In the genomic region with DNA sequence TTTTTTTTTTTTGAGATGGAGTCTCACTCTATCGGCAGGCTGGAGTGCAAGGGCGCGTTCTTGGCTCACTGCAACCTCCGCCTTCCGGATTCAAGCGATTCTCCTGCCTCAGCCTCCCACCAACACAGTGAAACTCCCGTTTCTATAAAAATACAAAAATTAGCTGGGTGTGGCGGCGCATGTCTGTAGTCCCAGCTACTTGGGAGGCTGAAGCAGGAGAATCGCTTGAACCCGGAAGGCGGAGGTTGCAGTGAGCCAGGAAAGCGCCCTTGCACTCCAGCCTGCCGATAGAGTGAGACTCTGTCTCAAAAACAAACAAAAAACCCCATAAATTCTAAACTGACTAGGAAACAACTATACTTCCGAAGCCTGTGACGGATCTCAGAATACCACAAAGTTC, we compare ENCODE assay signal across 8 cellular contexts. TPM values are rescaled to one million over a fixed set of nuclear protein-coding genes. Genes with fewer than 3 reads are reported as not detected.
A peak's percentile ranks its signal among the peaks of the same experiment; 100 is the strongest.
DNase-seq lines count a peak whose midpoint lies in the region; ATAC-seq and TF ChIP-seq lines count a peak whose summit lies in the region.
"Not testable (repeated sequence)": the region's sequence is repeated elsewhere in the genome, so short reads cannot be mapped to it uniquely, and the experiment has no call there.

No MANE protein-coding gene starts in this region.

- H3K36me3 Mint-ChIP-seq in CD4-positive, alpha-beta T cell (ENCODE audit: low read depth), result peaks cover 22% of the 10 kb centered on the region
- H3K36me3 Mint-ChIP-seq in IgD-negative memory B cell; activated CD4-positive, alpha-beta T cell treated with anti-CD3 and anti-CD28 coated beads for 36 hours (ENCODE audit: low read depth); MCF 10A (ENCODE audit: insufficient read depth, unreplicated experiment); natural killer cell treated with Interleukin-12 subunit alpha and Interleukin-12 subunit beta and Interleukin-15 and Interleukin-18, amount 100 ng/mL, for 72 hours: not testable (repeated sequence)
- H3K36me3 Mint-ChIP-seq in activated T-helper 2 cell treated with anti-CD3 and anti-CD28 coated beads, Interferon-gamma antibody, Interleukin-2, Interleukin-4, amounts not matched to agents 10 μg/mL and 5 μg/mL and 100 μg/mL, durations not matched to agents 14 hours and 24 hours and 36 hours (ENCODE audit: low read depth), result peaks cover 11% of the 10 kb centered on the region
- peaks cover 6 to 15% of the 10 kb centered on the region in 2 donors for H3K36me3 Mint-ChIP-seq in stimulated activated naive B cell treated with anti-CD40 and anti-IgM and Interleukin-4, amounts not matched to agents 10 μg/mL and 1 μg/mL and 100 μg/mL, for 72 hours

- DNase-seq in CD4-positive, alpha-beta T cell; activated CD4-positive, alpha-beta T cell treated with anti-CD3 and anti-CD28 coated beads for 36 hours; activated T-helper 2 cell treated with anti-CD3 and anti-CD28 coated beads, Interferon-gamma antibody, Interleukin-2, Interleukin-4, amounts not matched to agents 10 μg/mL and 5 μg/mL and 100 μg/mL, durations not matched to agents 14 hours and 24 hours and 36 hours (ENCODE audit: low spot score); MCF 10A (ENCODE audit: unreplicated experiment); natural killer cell treated with Interleukin-12 subunit alpha and Interleukin-12 subunit beta and Interleukin-15 and Interleukin-18, amount 100 ng/mL, for 72 hours (ENCODE audit: low spot score); stimulated activated naive B cell treated with anti-CD40 and anti-IgM and Interleukin-4, amounts not matched to agents 10 μg/mL and 1 μg/mL and 100 μg/mL, for 72 hours: not testable (repeated sequence)
- DNase-seq in OCI-LY7 (ENCODE audit: low spot score), result peak; percentile 64

- not testable (repeated sequence) for ATAC-seq in CD4-positive, alpha-beta T cell (ENCODE audit: poor library complexity); activated CD4-positive, alpha-beta T cell treated with anti-CD3 and anti-CD28 coated beads for 36 hours; natural killer cell treated with Interleukin-12 subunit alpha and Interleukin-12 subunit beta and Interleukin-15 and Interleukin-18, amount 100 ng/mL, for 72 hours; stimulated activated naive B cell treated with anti-CD40 and anti-IgM and Interleukin-4, amounts not matched to agents 10 μg/mL and 1 μg/mL and 100 μg/mL, for 72 hours (replicated peaks)

- not testable (repeated sequence) for H2AFZ ChIP-seq in OCI-LY7 (ENCODE audit: low read length)

- intact Hi-C loops in CD4-positive, alpha-beta T cell (cut with DNase I, micrococcal nuclease), result loop anchor here (5.0 to 10.0 kb wide), 6 partner anchors 103 to 1667 kb away; a partner anchor contains a TSS
- intact Hi-C loops in OCI-LY7 (cut with micrococcal nuclease; ENCODE audit: unreplicated experiment), result loop anchor here (2.0 to 5.0 kb wide), 4 partner anchors 17 to 490 kb away; a partner anchor contains a TSS
- intact Hi-C loops in activated CD4-positive, alpha-beta T cell treated with anti-CD3 and anti-CD28 coated beads for 36 hours (cut with DNase I, micrococcal nuclease), result loop anchor here (2.0 to 5.0 kb wide), 4 partner anchors 105 to 1225 kb away; a partner anchor contains a TSS
- intact Hi-C loops in activated T-helper 2 cell treated with anti-CD3 and anti-CD28 coated beads, Interferon-gamma antibody, Interleukin-2, Interleukin-4, amounts not matched to agents 10 μg/mL and 5 μg/mL and 100 μg/mL, durations not matched to agents 14 hours and 24 hours and 36 hours (cut with micrococcal nuclease), result loop anchor here (2.0 to 5.0 kb wide), 2 partner anchors 115 to 831 kb away; a partner anchor contains a TSS
- intact Hi-C loops in MCF 10A (cut with micrococcal nuclease), result not testable (repeated sequence)

- not testable (repeated sequence) for H3K9me3 ChIP-seq in CD4-positive, alpha-beta T cell (ENCODE audit: control insufficient read depth, low read length)
- peaks cover 15% of the 10 kb centered on the region; the same call in 1 of the 2 replicates for H3K9me3 ChIP-seq in OCI-LY7 (ENCODE audit: low read length)

- H3K27me3 Mint-ChIP-seq in CD4-positive, alpha-beta T cell; IgD-negative memory B cell; activated CD4-positive, alpha-beta T cell treated with anti-CD3 and anti-CD28 coated beads for 36 hours; activated T-helper 2 cell treated with anti-CD3 and anti-CD28 coated beads, Interferon-gamma antibody, Interleukin-2, Interleukin-4, amounts not matched to agents 10 μg/mL and 5 μg/mL and 100 μg/mL, durations not matched to agents 14 hours and 24 hours and 36 hours (ENCODE audit: low read depth); MCF 10A (ENCODE audit: insufficient read depth, unreplicated experiment); natural killer cell treated with Interleukin-12 subunit alpha and Interleukin-12 subunit beta and Interleukin-15 and Interleukin-18, amount 100 ng/mL, for 72 hours; stimulated activated naive B cell treated with anti-CD40 and anti-IgM and Interleukin-4, amounts not matched to agents 10 μg/mL and 1 μg/mL and 100 μg/mL, for 72 hours: not testable (repeated sequence)

- H3K9me2 ChIP-seq in OCI-LY7 (ENCODE audit: insufficient read depth, low read length), result not testable (repeated sequence)

- peaks cover 98% of the 10 kb centered on the region for H3K79me2 ChIP-seq in OCI-LY7 (ENCODE audit: insufficient read depth, low read depth, low read length)

- H3K4me3 Mint-ChIP-seq in CD4-positive, alpha-beta T cell, result peak overlapping the region; percentile 56
- peak overlapping the region; percentile 94 to 99 (median 97) for H3K4me3 Mint-ChIP-seq in IgD-negative memory B cell
- H3K4me3 Mint-ChIP-seq in activated CD4-positive, alpha-beta T cell treated with anti-CD3 and anti-CD28 coated beads for 36 hours, result peak overlapping the region; percentile 97
- peak overlapping the region; percentile 91 for H3K4me3 Mint-ChIP-seq in activated T-helper 2 cell treated with anti-CD3 and anti-CD28 coated beads, Interferon-gamma antibody, Interleukin-2, Interleukin-4, amounts not matched to agents 10 μg/mL and 5 μg/mL and 100 μg/mL, durations not matched to agents 14 hours and 24 hours and 36 hours (ENCODE audit: low read depth)
- H3K4me3 Mint-ChIP-seq in MCF 10A (ENCODE audit: unreplicated experiment), result not testable (repeated sequence)
- peak overlapping the region; percentile 99 for H3K4me3 Mint-ChIP-seq in natural killer cell treated with Interleukin-12 subunit alpha and Interleukin-12 subunit beta and Interleukin-15 and Interleukin-18, amount 100 ng/mL, for 72 hours
- H3K4me3 Mint-ChIP-seq in stimulated activated naive B cell treated with anti-CD40 and anti-IgM and Interleukin-4, amounts not matched to agents 10 μg/mL and 1 μg/mL and 100 μg/mL, for 72 hours, result peak overlapping the region; percentile 10 to 94

- not testable (repeated sequence) for BruUV-seq in OCI-LY7 (replicated peaks; lab: Mats Ljungman, UMichigan); MCF 10A (replicated peaks; lab: Mats Ljungman, UMichigan)

- not testable (repeated sequence) for H3K27ac ChIP-seq in CD4-positive, alpha-beta T cell (ENCODE audit: low read depth, low read length)
- peak overlapping the region; percentile 98 for H3K27ac ChIP-seq in OCI-LY7 (ENCODE audit: low read depth, low read length, poor library complexity, severe bottlenecking)

- not testable (repeated sequence) for H4K20me1 ChIP-seq in OCI-LY7 (ENCODE audit: insufficient read depth, low read length)

- H3K4me2 ChIP-seq in OCI-LY7 (ENCODE audit: low read length), result peak overlapping the region; percentile 91

- TF ChIP-seq CTCF in CD4-positive, alpha-beta T cell (IDR thresholded peaks at IDR 0.05); OCI-LY7 (conservative IDR thresholded peaks at IDR 0.05; ENCODE audit: low read length); MCF 10A (IDR thresholded peaks at IDR 0.05; ENCODE audit: unreplicated experiment): not testable (repeated sequence)

- H3K27ac Mint-ChIP-seq in CD4-positive, alpha-beta T cell; activated CD4-positive, alpha-beta T cell treated with anti-CD3 and anti-CD28 coated beads for 36 hours; natural killer cell treated with Interleukin-12 subunit alpha and Interleukin-12 subunit beta and Interleukin-15 and Interleukin-18, amount 100 ng/mL, for 72 hours: not testable (repeated sequence)
- H3K27ac Mint-ChIP-seq in IgD-negative memory B cell (peak overlapping the region; percentile 98 to 99 (median 99)), MCF 10A (ENCODE audit: low read depth, unreplicated experiment) (peak overlapping the region; percentile 9)
- H3K27ac Mint-ChIP-seq in activated T-helper 2 cell treated with anti-CD3 and anti-CD28 coated beads, Interferon-gamma antibody, Interleukin-2, Interleukin-4, amounts not matched to agents 10 μg/mL and 5 μg/mL and 100 μg/mL, durations not matched to agents 14 hours and 24 hours and 36 hours, result peak overlapping the region; percentile 59
- H3K27ac Mint-ChIP-seq in stimulated activated naive B cell treated with anti-CD40 and anti-IgM and Interleukin-4, amounts not matched to agents 10 μg/mL and 1 μg/mL and 100 μg/mL, for 72 hours, result peak overlapping the region; percentile 99

- H3K4me1 ChIP-seq in OCI-LY7 (ENCODE audit: insufficient read depth, low read length, poor library complexity, severe bottlenecking), result peaks cover 39% of the 10 kb centered on the region

- peaks cover 33% of the 10 kb centered on the region for H3K4me1 Mint-ChIP-seq in CD4-positive, alpha-beta T cell (ENCODE audit: low read depth)
- H3K4me1 Mint-ChIP-seq in IgD-negative memory B cell, result peaks cover 17 to 41% (median 33%) of the 10 kb centered on the region in 3 donors
- peaks cover 27% of the 10 kb centered on the region for H3K4me1 Mint-ChIP-seq in activated CD4-positive, alpha-beta T cell treated with anti-CD3 and anti-CD28 coated beads for 36 hours
- peaks cover 36% of the 10 kb centered on the region for H3K4me1 Mint-ChIP-seq in activated T-helper 2 cell treated with anti-CD3 and anti-CD28 coated beads, Interferon-gamma antibody, Interleukin-2, Interleukin-4, amounts not matched to agents 10 μg/mL and 5 μg/mL and 100 μg/mL, durations not matched to agents 14 hours and 24 hours and 36 hours (ENCODE audit: low read depth)
- H3K4me1 Mint-ChIP-seq in MCF 10A (ENCODE audit: insufficient read depth, unreplicated experiment), result peaks cover 20% of the 10 kb centered on the region
- peaks cover 12 to 19% of the 10 kb centered on the region in 2 donors for H3K4me1 Mint-ChIP-seq in natural killer cell treated with Interleukin-12 subunit alpha and Interleukin-12 subunit beta and Interleukin-15 and Interleukin-18, amount 100 ng/mL, for 72 hours (ENCODE audit: low read depth in 2 of 2)
- peaks cover 29 to 50% of the 10 kb centered on the region in 2 donors for H3K4me1 Mint-ChIP-seq in stimulated activated naive B cell treated with anti-CD40 and anti-IgM and Interleukin-4, amounts not matched to agents 10 μg/mL and 1 μg/mL and 100 μg/mL, for 72 hours

- H3K9me3 Mint-ChIP-seq in CD4-positive, alpha-beta T cell; IgD-negative memory B cell; activated CD4-positive, alpha-beta T cell treated with anti-CD3 and anti-CD28 coated beads for 36 hours (ENCODE audit: low read depth); activated T-helper 2 cell treated with anti-CD3 and anti-CD28 coated beads, Interferon-gamma antibody, Interleukin-2, Interleukin-4, amounts not matched to agents 10 μg/mL and 5 μg/mL and 100 μg/mL, durations not matched to agents 14 hours and 24 hours and 36 hours; MCF 10A (ENCODE audit: unreplicated experiment); natural killer cell treated with Interleukin-12 subunit alpha and Interleukin-12 subunit beta and Interleukin-15 and Interleukin-18, amount 100 ng/mL, for 72 hours; stimulated activated naive B cell treated with anti-CD40 and anti-IgM and Interleukin-4, amounts not matched to agents 10 μg/mL and 1 μg/mL and 100 μg/mL, for 72 hours: not testable (repeated sequence)

- POLR2A ChIA-PET in CD4-positive, alpha-beta T cell (lab: Charles Lee); activated CD4-positive, alpha-beta T cell treated with anti-CD3 and anti-CD28 coated beads for 36 hours (lab: Charles Lee): not testable (repeated sequence)
- POLR2A ChIA-PET in OCI-LY7 (lab: Charles Lee), result interaction anchor here (0.7 to 18.3 kb wide), 18 partner anchors 8 to 116 kb away, joined by 3 to 295 read pairs (median 5); no protein-coding TSS in a partner anchor
- POLR2A ChIA-PET in MCF 10A (lab: Yijun Ruan, JAX), result interaction anchor here (0.7 kb wide), 1 partner anchor 311 kb away, joined by 5 read pairs; no protein-coding TSS in a partner anchor

- H3K4me3 ChIP-seq in OCI-LY7 (ENCODE audit: low read depth, low read length, poor library complexity, severe bottlenecking), result peak overlapping the region; percentile 83

- peaks cover 27% of the 10 kb centered on the region for H3K36me3 ChIP-seq in OCI-LY7 (ENCODE audit: insufficient read depth, low read length)

- CTCF ChIA-PET in CD4-positive, alpha-beta T cell (lab: Charles Lee); OCI-LY7 (lab: Charles Lee; ENCODE audit: unreplicated experiment): not testable (repeated sequence)
- CTCF ChIA-PET in activated CD4-positive, alpha-beta T cell treated with anti-CD3 and anti-CD28 coated beads for 36 hours (lab: Charles Lee), result interaction anchor here (1.0 to 2.4 kb wide), 3 partner anchors 18 to 61 kb away, joined by 3 to 7 read pairs (median 3); no protein-coding TSS in a partner anchor
- CTCF ChIA-PET in MCF 10A (lab: Yijun Ruan, JAX), result interaction anchor here (0.6 to 1.9 kb wide), 4 partner anchors 10 to 174 kb away, joined by 3 to 5 read pairs (median 3); no protein-coding TSS in a partner anchor

- not testable (repeated sequence) for H3K27me3 ChIP-seq in CD4-positive, alpha-beta T cell (ENCODE audit: control insufficient read depth, insufficient read depth, low read length)

RNA-seq across cellular contexts. Expression of a gene that starts 1.5 kb away (rescaled TPM):
- 1 to 10 TPM; 2.4 to 2.5 TPM for total RNA-seq in CD4-positive, alpha-beta T cell
- 14.2 TPM for polyA plus RNA-seq in IgD-negative memory B cell
- 25.2 TPM in 2 replicates for total RNA-seq in OCI-LY7 (2014; rRNA removed; shearing (Covaris generic))
- total RNA-seq in OCI-LY7 (2022) (51.4 and 58.1 TPM in 2 replicates), MCF 10A (2022) (6.2 and 6.5 TPM in 2 replicates)
- total RNA-seq in activated CD4-positive, alpha-beta T cell treated with anti-CD3 and anti-CD28 coated beads for 36 hours, result 1 to 10 TPM; 4.8 to 9.3 TPM
- total RNA-seq in activated T-helper 2 cell treated with anti-CD3 and anti-CD28 coated beads, Interferon-gamma antibody, Interleukin-2, Interleukin-4, amounts not matched to agents 10 μg/mL and 5 μg/mL and 100 μg/mL, durations not matched to agents 14 hours and 24 hours and 36 hours, result 6.4 and 7.9 TPM in 2 replicates
- 1 to 10 TPM; 5.5 to 7.0 TPM for total RNA-seq in natural killer cell treated with Interleukin-12 subunit alpha and Interleukin-12 subunit beta and Interleukin-15 and Interleukin-18, amount 100 ng/mL, for 72 hours

RNA-seq across cellular contexts. Expression of a gene that starts 1.6 kb away (rescaled TPM):
- 1 to 10 TPM; 7.3 to 9.3 TPM for total RNA-seq in CD4-positive, alpha-beta T cell
- polyA plus RNA-seq in IgD-negative memory B cell, result 78.5 TPM
- 63.9 and 65.7 TPM in 2 replicates for total RNA-seq in OCI-LY7 (2014; rRNA removed; shearing (Covaris generic))
- total RNA-seq in OCI-LY7 (2022), result 71.8 and 77.9 TPM in 2 replicates
- 10 to 100 TPM; 15.8 to 17.9 TPM for total RNA-seq in activated CD4-positive, alpha-beta T cell treated with anti-CD3 and anti-CD28 coated beads for 36 hours
- 18.9 and 21.8 TPM in 2 replicates for total RNA-seq in activated T-helper 2 cell treated with anti-CD3 and anti-CD28 coated beads, Interferon-gamma antibody, Interleukin-2, Interleukin-4, amounts not matched to agents 10 μg/mL and 5 μg/mL and 100 μg/mL, durations not matched to agents 14 hours and 24 hours and 36 hours
- total RNA-seq in MCF 10A (2022), result 14.0 and 16.4 TPM in 2 replicates
- total RNA-seq in natural killer cell treated with Interleukin-12 subunit alpha and Interleukin-12 subunit beta and Interleukin-15 and Interleukin-18, amount 100 ng/mL, for 72 hours, result 10 to 100 TPM; 15.3 to 25.0 TPM
